Comparison of ENCODE assay signal across 15 cellular contexts in the genomic region with DNA sequence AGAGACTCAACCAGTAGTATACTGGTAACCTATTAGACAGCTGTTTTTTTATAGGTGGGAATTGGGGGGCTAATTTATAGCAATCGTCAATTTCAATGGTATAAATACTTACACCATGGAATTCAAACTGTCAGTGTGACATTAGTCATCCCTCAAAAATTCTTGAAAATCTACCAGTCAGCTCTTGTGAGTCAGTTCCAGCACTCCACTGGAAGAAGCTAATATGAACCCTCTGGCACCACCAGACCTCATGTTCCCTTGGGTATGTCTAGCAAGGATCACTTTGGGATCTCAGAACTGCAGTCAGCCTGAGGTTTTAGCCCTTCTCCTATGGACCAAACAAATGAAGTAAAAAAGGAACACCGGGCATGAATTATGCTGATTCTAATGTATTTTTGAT. TPM values are rescaled to one million over a fixed set of nuclear protein-coding genes. Genes with fewer than 3 reads are reported as not detected.
DNase-seq lines count a peak whose midpoint lies in the region; ATAC-seq and TF ChIP-seq lines count a peak whose summit lies in the region.
"Had no signal": no experiment of that assay in that cellular context is flagged by ENCODE, and none has a peak within 500 bp of the region (broad histone marks: within the 10 kb centered on the region; RNA-seq: fewer than 3 reads in every experiment).

No MANE protein-coding gene starts in this region.

- H3K4me2 ChIP-seq in PC-3 (ENCODE audit: low read length), result peak overlapping the region; percentile 20; the same call in 1 of the 2 replicates
- H3K4me2 ChIP-seq: hepatocyte had no signal

- H3K4me1 Mint-ChIP-seq in activated T-cell treated with anti-CD3 and anti-CD28 coated beads, Interleukin-2, amount 50 U/mL, for 72 hours (ENCODE audit: low read depth), result no peaks in the 10 kb centered on the region

- no peak overlapping the region for H3K27ac Mint-ChIP-seq in activated T-cell treated with anti-CD3 and anti-CD28 coated beads, Interleukin-2, amount 50 U/mL, for 72 hours
- H3K27ac Mint-ChIP-seq: activated CD8-positive, alpha-beta memory T cell treated with anti-CD3 and anti-CD28 coated beads, Interleukin-2, amount 10 ng/mL, durations not matched to agents 7 days and 5 days; activated naive CD8-positive, alpha-beta T cell treated with anti-CD3 and anti-CD28 coated beads, Interleukin-2, amount 10 ng/mL, durations not matched to agents 7 days and 5 days; CD4-positive, alpha-beta T cell had no signal

- H3K27ac ChIP-seq in PC-3 (ENCODE audit: low read length), result peak overlapping the region; percentile 49
- H3K27ac ChIP-seq: hepatocyte had no signal

- BruUV-seq in PC-3 (replicated peaks; lab: Mats Ljungman, UMichigan), result no TSS peak

- H4K20me1 ChIP-seq in PC-3 (ENCODE audit: low read length), result no peaks in the 10 kb centered on the region

- intact Hi-C loops in PC-3 (cut with micrococcal nuclease), result loop anchor here (5.0 kb wide), 1 partner anchor 37 kb away; no protein-coding TSS in a partner anchor

- ATAC-seq in PC-3 (peak; percentile 42), omental fat pad (ENCODE audit: low FRiP score) (peak; percentile 61), GM21381 (IDR thresholded peaks at IDR 0.05; ENCODE audit: unreplicated experiment) (no peak)
- no peak for ATAC-seq in activated T-cell treated with anti-CD3 and anti-CD28 coated beads, Interleukin-2, amount 50 U/mL, for 72 hours (replicated peaks in 1 of 2)
- ATAC-seq: activated CD8-positive, alpha-beta memory T cell treated with anti-CD3 and anti-CD28 coated beads, Interleukin-2, amount 10 ng/mL, durations not matched to agents 7 days and 5 days had no signal

- no peaks in the 10 kb centered on the region for H3K9me3 Mint-ChIP-seq in activated T-cell treated with anti-CD3 and anti-CD28 coated beads, Interleukin-2, amount 50 U/mL, for 72 hours
- H3K9me3 Mint-ChIP-seq: activated naive CD8-positive, alpha-beta T cell treated with anti-CD3 and anti-CD28 coated beads, Interleukin-2, amount 10 ng/mL, durations not matched to agents 7 days and 5 days; CD4-positive, alpha-beta T cell had no signal

- peaks cover 10% of the 10 kb centered on the region for H3F3A ChIP-seq in PC-3 (ENCODE audit: low read length, unreplicated experiment)

- H3K27me3 ChIP-seq in BJ (ENCODE audit: control insufficient read depth, insufficient read depth, low read length), result no peaks in the 10 kb centered on the region
- H3K27me3 ChIP-seq in PC-3 (ENCODE audit: low read length), result no peaks in the 10 kb centered on the region
- H3K27me3 ChIP-seq: hepatocyte had no signal

- H3K4me3 ChIP-seq in BJ (ENCODE audit: low read depth, low read length) (no peak overlapping the region), PC-3 (ENCODE audit: low read length) (no peak overlapping the region), choroid plexus epithelial cell (ENCODE audit: low read depth, low read length) (no peak overlapping the region)
- H3K4me3 ChIP-seq: hepatocyte had no signal

- no peaks in the 10 kb centered on the region for H3K9me3 ChIP-seq in PC-3 (ENCODE audit: low read length)

- no peaks in the 10 kb centered on the region for H3K9me2 ChIP-seq in PC-3 (replicated peaks; ENCODE audit: low read length)

- no peak overlapping the region for H2AFZ ChIP-seq in PC-3 (ENCODE audit: low read length)
- H2AFZ ChIP-seq: hepatocyte had no signal

- no peaks in the 10 kb centered on the region for H3K79me2 ChIP-seq in PC-3 (ENCODE audit: low read length)
- H3K79me2 ChIP-seq: hepatocyte had no signal

- POLR2A ChIA-PET in BJ (lab: Charles Lee) (interaction anchor here (0.5 kb wide), 1 partner anchor 9 kb away, joined by 3 read pairs; no protein-coding TSS in a partner anchor), PC-3 (lab: Charles Lee; ENCODE audit: unreplicated experiment) (no interaction called here)

- no peak overlapping the region for H3K4me3 Mint-ChIP-seq in activated T-cell treated with anti-CD3 and anti-CD28 coated beads, Interleukin-2, amount 50 U/mL, for 72 hours
- H3K4me3 Mint-ChIP-seq: activated CD8-positive, alpha-beta memory T cell treated with anti-CD3 and anti-CD28 coated beads, Interleukin-2, amount 10 ng/mL, durations not matched to agents 7 days and 5 days; activated naive CD8-positive, alpha-beta T cell treated with anti-CD3 and anti-CD28 coated beads, Interleukin-2, amount 10 ng/mL, durations not matched to agents 7 days and 5 days; CD4-positive, alpha-beta T cell had no signal

- H3K36me3 ChIP-seq in BJ (ENCODE audit: control insufficient read depth, insufficient read depth, low read length), result no peaks in the 10 kb centered on the region
- no peaks in the 10 kb centered on the region for H3K36me3 ChIP-seq in PC-3 (ENCODE audit: low read depth, low read length)

- CTCF ChIA-PET in BJ (lab: Yijun Ruan, JAX), result interaction anchor here (1.0 to 1.3 kb wide), 2 partner anchors 9 to 10 kb away, joined by 3 read pairs; no protein-coding TSS in a partner anchor
- CTCF ChIA-PET in PC-3 (lab: Charles Lee), result no interaction called here

- peaks cover 10% of the 10 kb centered on the region for H3K27me3 Mint-ChIP-seq in activated T-cell treated with anti-CD3 and anti-CD28 coated beads, Interleukin-2, amount 50 U/mL, for 72 hours (ENCODE audit: low read depth)
- H3K27me3 Mint-ChIP-seq: CD4-positive, alpha-beta T cell had no signal

- DNase-seq in BJ (ENCODE audit: low read depth), result peak; percentile 77
- DNase-seq in PC-3, result peak; percentile 80
- DNase-seq in choroid plexus epithelial cell (ENCODE audit: low read depth), result peak; percentile 87
- DNase-seq in omental fat pad (ENCODE audit: low spot score), result no peak
- DNase-seq in activated CD4-positive, alpha-beta T cell treated with anti-CD3 and anti-CD28 coated beads for 48 hours, result no peak
- no peak for DNase-seq in amygdala (lab: John Stamatoyannopoulos, UW)
- no peak for DNase-seq in activated T-cell treated with anti-CD3 and anti-CD28 coated beads, Interleukin-2, amount 50 U/mL, for 72 hours
- DNase-seq: activated CD8-positive, alpha-beta memory T cell treated with anti-CD3 and anti-CD28 coated beads, Interleukin-2, amount 10 ng/mL, durations not matched to agents 7 days and 5 days; activated naive CD8-positive, alpha-beta T cell treated with anti-CD3 and anti-CD28 coated beads, Interleukin-2, amount 10 ng/mL, durations not matched to agents 7 days and 5 days; CD4-positive, alpha-beta T cell; effector CD4-positive, alpha-beta T cell; nucleus accumbens; OCI-M1 had no signal

- TF ChIP-seq CTCF in BJ (IDR thresholded peaks at IDR 0.05; ENCODE audit: insufficient read depth, low read depth, low read length) (no peak), PC-3 (conservative IDR thresholded peaks at IDR 0.05; ENCODE audit: low read depth, low read length) (no peak), choroid plexus epithelial cell (conservative IDR thresholded peaks at IDR 0.05; ENCODE audit: low read depth, low read length) (no peak), omental fat pad (IDR thresholded peaks at IDR 0.05) (no peak)

- H3K36me3 Mint-ChIP-seq in activated T-cell treated with anti-CD3 and anti-CD28 coated beads, Interleukin-2, amount 50 U/mL, for 72 hours (ENCODE audit: insufficient read depth in 2 of 2), result no peaks in the 10 kb centered on the region
- H3K36me3 Mint-ChIP-seq: activated CD8-positive, alpha-beta memory T cell treated with anti-CD3 and anti-CD28 coated beads, Interleukin-2, amount 10 ng/mL, durations not matched to agents 7 days and 5 days; activated naive CD8-positive, alpha-beta T cell treated with anti-CD3 and anti-CD28 coated beads, Interleukin-2, amount 10 ng/mL, durations not matched to agents 7 days and 5 days had no signal

- no peak overlapping the region for H3K9ac ChIP-seq in PC-3 (ENCODE audit: low read length)

- H3K4me1 ChIP-seq in PC-3 (ENCODE audit: insufficient read depth, low read length), result peaks cover 49% of the 10 kb centered on the region

RNA-seq across cellular contexts. Expression of gene UACA, which starts 11.8 kb away (rescaled TPM):
- 143 and 162 TPM in 2 replicates for polyA plus RNA-seq in BJ (2011; rRNA removed)
- 315 and 474 TPM in 2 replicates for polyA minus RNA-seq in BJ (2011; rRNA and poly(A)+ RNA removed)
- total RNA-seq in PC-3 (2014; rRNA removed), result 21.7 and 26.7 TPM in 2 replicates
- total RNA-seq in omental fat pad, result 100 to 1,000 TPM in 1 of 4 donors, 10 to 100 TPM in 3; 36.1 to 158 (median 47.3) TPM
- total RNA-seq in activated T-cell treated with anti-CD3 and anti-CD28 coated beads, Interleukin-2, amount 50 U/mL, for 72 hours, result 1 to 10 TPM; 1.9 to 2.0 TPM

Comparison
In these comparisons a context has a peak if more than half of its experiments do, and no peak if none do; other contexts are left out.
1. DNase-seq: peak in BJ (single experiment), PC-3 (single experiment) and choroid plexus epithelial cell (single experiment); none in omental fat pad (single experiment), activated CD4-positive, alpha-beta T cell treated with anti-CD3 and anti-CD28 coated beads for 48 hours (single experiment), amygdala (0 of 56) and activated T-cell treated with anti-CD3 and anti-CD28 coated beads, Interleukin-2, amount 50 U/mL, for 72 hours (0 of 2).
2. ATAC-seq: peak in PC-3 (single experiment) and omental fat pad (single experiment); none in GM21381 (single experiment) and activated T-cell treated with anti-CD3 and anti-CD28 coated beads, Interleukin-2, amount 50 U/mL, for 72 hours (0 of 2).